In genomic region chr1:5991784-5992033, GRCh38 we compare ENCODE assay signal across 8 cellular contexts. TPM values are rescaled to one million over a fixed set of nuclear protein-coding genes. Genes with fewer than 3 reads are reported as not detected.
A peak's percentile ranks its signal among the peaks of the same experiment; 100 is the strongest.
DNase-seq lines count a peak whose midpoint lies in the region; ATAC-seq, FAIRE-seq and TF ChIP-seq lines count a peak whose summit lies in the region.

No MANE protein-coding gene starts in this region.

- H3K27me3 Mint-ChIP-seq in activated T-helper 1 cell treated with anti-CD3 and anti-CD28 coated beads, Interleukin-12 subunit alpha, Interleukin-12 subunit beta, Interleukin-2, Interleukin-4 antibody, amounts not matched to agents 30 ng/mL and 10 ng/mL and 1 ng/mL, durations not matched to agents 14 hours and 24 hours and 36 hours (ENCODE audit: insufficient read depth), result no peaks in the 10 kb centered on the region

- H3K9me3 ChIP-seq in right atrium auricular region (no peaks in the 10 kb centered on the region), small intestine (ENCODE audit: control insufficient read depth, low read depth) (no peaks in the 10 kb centered on the region)

- no peak overlapping the region for H3K27ac Mint-ChIP-seq in activated T-helper 1 cell treated with anti-CD3 and anti-CD28 coated beads, Interleukin-12 subunit alpha, Interleukin-12 subunit beta, Interleukin-2, Interleukin-4 antibody, amounts not matched to agents 30 ng/mL and 10 ng/mL and 1 ng/mL, durations not matched to agents 14 hours and 24 hours and 36 hours

- H3K27ac ChIP-seq in right atrium auricular region (peak overlapping the region; percentile 87 to 91), small intestine (ENCODE audit: low read depth in 1 of 2, low read length in 1 of 2) (peak overlapping the region in 1 of 2 donors; percentile 93)

- WGBS in small intestine, 3 donors, result 0% methylated on average over 4 to 22 of the region's 22 CpGs

- peaks cover 0 to 30% of the 10 kb centered on the region in 2 donors for H3K4me1 ChIP-seq in right atrium auricular region
- H3K4me1 ChIP-seq in small intestine (ENCODE audit: control insufficient read depth in 2 of 2, insufficient read depth in 1 of 2, low read depth in 1 of 2, low read length in 1 of 2), result peaks cover 0 to 4% of the 10 kb centered on the region in 2 donors

- FAIRE-seq in small intestine (lab: Jason Lieb, UNC), result no peak

- DNase-seq in AG09309 (ENCODE audit: low read depth), result no peak
- no peak for DNase-seq in activated T-helper 1 cell treated with anti-CD3 and anti-CD28 coated beads, Interleukin-12 subunit alpha, Interleukin-12 subunit beta, Interleukin-2, Interleukin-4 antibody, amounts not matched to agents 30 ng/mL and 10 ng/mL and 1 ng/mL, durations not matched to agents 14 hours and 24 hours and 36 hours (ENCODE audit: low spot score)
- DNase-seq in right atrium auricular region (ENCODE audit: low spot score), result no peak
- DNase-seq in small intestine, result peak; percentile 21
- DNase-seq in GDM1 (lab: John Stamatoyannopoulos, UW), result no peak
- DNase-seq in HuH-7.5 (ENCODE audit: low spot score), result no peak

- H3K27me3 ChIP-seq in right atrium auricular region (no peaks in the 10 kb centered on the region), small intestine (ENCODE audit: control insufficient read depth in 2 of 2, insufficient read depth in 2 of 2, low read length in 2 of 2) (no peaks in the 10 kb centered on the region)

- no peaks in the 10 kb centered on the region for H3K9me3 Mint-ChIP-seq in activated T-helper 1 cell treated with anti-CD3 and anti-CD28 coated beads, Interleukin-12 subunit alpha, Interleukin-12 subunit beta, Interleukin-2, Interleukin-4 antibody, amounts not matched to agents 30 ng/mL and 10 ng/mL and 1 ng/mL, durations not matched to agents 14 hours and 24 hours and 36 hours

- H3K36me3 Mint-ChIP-seq in activated T-helper 1 cell treated with anti-CD3 and anti-CD28 coated beads, Interleukin-12 subunit alpha, Interleukin-12 subunit beta, Interleukin-2, Interleukin-4 antibody, amounts not matched to agents 30 ng/mL and 10 ng/mL and 1 ng/mL, durations not matched to agents 14 hours and 24 hours and 36 hours (ENCODE audit: low read depth), result peaks cover 4% of the 10 kb centered on the region

- peak overlapping the region; percentile 95 for H3K4me3 Mint-ChIP-seq in activated T-helper 1 cell treated with anti-CD3 and anti-CD28 coated beads, Interleukin-12 subunit alpha, Interleukin-12 subunit beta, Interleukin-2, Interleukin-4 antibody, amounts not matched to agents 30 ng/mL and 10 ng/mL and 1 ng/mL, durations not matched to agents 14 hours and 24 hours and 36 hours

- peaks cover 38% of the 10 kb centered on the region for H3K4me1 Mint-ChIP-seq in activated T-helper 1 cell treated with anti-CD3 and anti-CD28 coated beads, Interleukin-12 subunit alpha, Interleukin-12 subunit beta, Interleukin-2, Interleukin-4 antibody, amounts not matched to agents 30 ng/mL and 10 ng/mL and 1 ng/mL, durations not matched to agents 14 hours and 24 hours and 36 hours (ENCODE audit: low read depth)

- intact Hi-C loops in activated T-helper 1 cell treated with anti-CD3 and anti-CD28 coated beads, Interleukin-12 subunit alpha, Interleukin-12 subunit beta, Interleukin-2, Interleukin-4 antibody, amounts not matched to agents 30 ng/mL and 10 ng/mL and 1 ng/mL, durations not matched to agents 14 hours and 24 hours and 36 hours (cut with micrococcal nuclease), result loop anchor here (1.0 to 10.0 kb wide), 4 partner anchors 35 to 793 kb away; partner anchors contain the start of genes CAMTA1, KLHL21 and RPL22

- TF ChIP-seq CTCF in AG09309 (IDR thresholded peaks at IDR 0.05; ENCODE audit: control insufficient read depth, insufficient read depth, low read depth, low read length, missing control alignments), result no peak
- TF ChIP-seq CTCF in right atrium auricular region (IDR thresholded peaks at IDR 0.05), result no peak

- H3K4me3 ChIP-seq in AG09309 (ENCODE audit: control insufficient read depth, low read depth, low read length) (peak overlapping the region; percentile 62), right atrium auricular region (peak overlapping the region; percentile 61 to 91), small intestine (ENCODE audit: low read depth in 1 of 2, low read length in 2 of 2) (peak overlapping the region; percentile 63 to 68)

- peak; percentile 26 for ATAC-seq in GM19035 (IDR thresholded peaks at IDR 0.05; ENCODE audit: unreplicated experiment)
- peak; percentile 25 for ATAC-seq in HG03354 (IDR thresholded peaks at IDR 0.05; ENCODE audit: poor library complexity, severe bottlenecking, unreplicated experiment)

- H3K36me3 ChIP-seq in right atrium auricular region, result no peaks in the 10 kb centered on the region
- no peaks in the 10 kb centered on the region for H3K36me3 ChIP-seq in small intestine (ENCODE audit: control insufficient read depth in 2 of 2, insufficient read depth in 2 of 2, low read length in 2 of 2)

RNA-seq across cellular contexts. Expression of gene NPHP4, which starts 0.5 kb away (rescaled TPM):
- 18.3 and 18.6 TPM in 2 replicates for total RNA-seq in activated T-helper 1 cell treated with anti-CD3 and anti-CD28 coated beads, Interleukin-12 subunit alpha, Interleukin-12 subunit beta, Interleukin-2, Interleukin-4 antibody, amounts not matched to agents 30 ng/mL and 10 ng/mL and 1 ng/mL, durations not matched to agents 14 hours and 24 hours and 36 hours
- 1 to 10 TPM; 3.0 to 4.3 TPM for total RNA-seq in right atrium auricular region
- 1 to 10 TPM; 1.4 to 4.0 (median 1.6) TPM for polyA plus RNA-seq in small intestine

RNA-seq across cellular contexts. Expression of gene KCNAB2, which starts 54.0 kb away (rescaled TPM):
- 237 and 254 TPM in 2 replicates for total RNA-seq in activated T-helper 1 cell treated with anti-CD3 and anti-CD28 coated beads, Interleukin-12 subunit alpha, Interleukin-12 subunit beta, Interleukin-2, Interleukin-4 antibody, amounts not matched to agents 30 ng/mL and 10 ng/mL and 1 ng/mL, durations not matched to agents 14 hours and 24 hours and 36 hours
- 10 to 100 TPM in 1 of 2 donors, 1 to 10 TPM in 1; 9.3 to 14.3 TPM for total RNA-seq in right atrium auricular region
- polyA plus RNA-seq in small intestine, result 1 to 10 TPM; 1.1 to 5.8 (median 4.9) TPM

Comparison
In these comparisons a context has a peak if more than half of its experiments do, and no peak if none do; other contexts are left out.
1. RNA of gene KCNAB2, which starts 54.0 kb away (total RNA-seq): 237 to 254 TPM in activated T-helper 1 cell treated with anti-CD3 and anti-CD28 coated beads, Interleukin-12 subunit alpha, Interleukin-12 subunit beta, Interleukin-2, Interleukin-4 antibody, amounts not matched to agents 30 ng/mL and 10 ng/mL and 1 ng/mL, durations not matched to agents 14 hours and 24 hours and 36 hours; 9.3 to 14.3 TPM in right atrium auricular region; every median in the first group is over 10 times any median in the second.
2. Peak in every context shown above with its lines, with median percentiles within 50 percentile points of each other: H3K4me3 ChIP-seq.